Comparison of ENCODE assay signal across 9 cellular contexts in genomic region chr12:46402451-46402850, GRCh38. TPM values are rescaled to one million over a fixed set of nuclear protein-coding genes. Genes with fewer than 3 reads are reported as not detected.
DNase-seq lines count a peak whose midpoint lies in the region; ATAC-seq and TF ChIP-seq lines count a peak whose summit lies in the region.
"Had no signal": no experiment of that assay in that cellular context is flagged by ENCODE, and none has a peak within 500 bp of the region (broad histone marks: within the 10 kb centered on the region; RNA-seq: fewer than 3 reads in every experiment).

No MANE protein-coding gene starts in this region.

- H3K27ac ChIP-seq in IMR-90 (ENCODE audit: insufficient read depth, low read length) (peak overlapping the region; percentile 98), mammary epithelial cell (ENCODE audit: insufficient read depth, low read depth, low read length) (no peak overlapping the region), mesenchymal stem cell (ENCODE audit: low read length, poor library complexity, severe bottlenecking) (peak overlapping the region; percentile 72), upper lobe of right lung (peak overlapping the region; percentile 32)
- H3K27ac ChIP-seq: PC-9 had no signal

- peak overlapping the region; percentile 98 for H3K4ac ChIP-seq in IMR-90 (ENCODE audit: low read depth, low read length)
- H3K4ac ChIP-seq in mesenchymal stem cell (ENCODE audit: low read depth in 1 of 2, low read length in 2 of 2): peak overlapping the region in 1 of 2 experiments; percentile 30

- TF ChIP-seq CTCF in IMR-90 (conservative IDR thresholded peaks at IDR 0.05; ENCODE audit: low read depth, low read length) (no peak), mammary epithelial cell (conservative IDR thresholded peaks at IDR 0.05 in 1 of 2, IDR thresholded peaks at IDR 0.05 in 1 of 2; ENCODE audit: extremely low read depth in 1 of 2, insufficient read depth in 1 of 2, low read depth in 1 of 2, low read length in 2 of 2) (no peak), upper lobe of right lung (IDR thresholded peaks at IDR 0.05) (no peak)

- H3K14ac ChIP-seq in IMR-90 (replicated peaks; ENCODE audit: low read depth, low read length): peak overlapping the region; percentile 95; the same call in 1 of the 2 replicates
- no peak overlapping the region for H3K14ac ChIP-seq in mesenchymal stem cell (ENCODE audit: low read length in 2 of 2)

- H2AK9ac ChIP-seq in IMR-90 (replicated peaks; ENCODE audit: low read depth, low read length, poor library complexity): peak overlapping the region; percentile 60

- in situ Hi-C loops in IMR-90 (cut with MboI; ENCODE audit: low sequenced_read_pairs) (no loop called here), mammary epithelial cell (cut with MboI; ENCODE audit: low sequenced_read_pairs in 2 of 2) (no loop called here)

- POLR2A ChIA-PET in IMR-90 (lab: Charles Lee; ENCODE audit: unreplicated experiment): interaction anchor here (0.6 to 1.0 kb wide), 2 partner anchors 30 to 40 kb away, joined by 3 to 4 read pairs; no protein-coding TSS in a partner anchor

- H4K8ac ChIP-seq in IMR-90 (ENCODE audit: low read depth in 2 of 2, low read length in 2 of 2) (peak overlapping the region; percentile 46 to 85), mesenchymal stem cell (ENCODE audit: low read length) (no peak overlapping the region)

- peak overlapping the region; percentile 98 for H4K5ac ChIP-seq in IMR-90 (ENCODE audit: low read depth, low read length)

- H2AK5ac ChIP-seq in IMR-90 (ENCODE audit: low read depth, low read length) (peak overlapping the region; percentile 95), mesenchymal stem cell (ENCODE audit: low read length, severe bottlenecking) (peak overlapping the region; percentile 79)

- ATAC-seq in IMR-90 (ENCODE audit: low read depth): peak; percentile 60
- no peak for ATAC-seq in upper lobe of right lung
- no peak for ATAC-seq in HG03439 (IDR thresholded peaks at IDR 0.05; ENCODE audit: unreplicated experiment)
- ATAC-seq: stimulated activated naive CD8-positive, alpha-beta T cell treated with anti-CD3 and anti-CD28 coated beads, Interleukin-15, Interleukin-2, amounts not matched to agents 100 U/mL and 50 U/mL, for 24 hours had no signal

- peak overlapping the region; percentile 68 for H3K4me2 ChIP-seq in IMR-90 (ENCODE audit: low read depth, low read length)
- H3K4me2 ChIP-seq in mammary epithelial cell (ENCODE audit: insufficient read depth, low read depth, low read length): peak overlapping the region; percentile 53
- H3K4me2 ChIP-seq in mesenchymal stem cell (ENCODE audit: low read length, poor library complexity, severe bottlenecking): no peak overlapping the region
- H3K4me2 ChIP-seq: PC-9 had no signal

- no peak for TF ChIP-seq POLR2A in IMR-90 (IDR thresholded peaks at IDR 0.05; ENCODE audit: low read depth, low read length)

- peak; percentile 81 for DNase-seq in IMR-90
- peak; percentile 55 for DNase-seq in mammary epithelial cell
- DNase-seq in mesenchymal stem cell: peak; percentile 78
- no peak for DNase-seq in upper lobe of right lung
- no peak for DNase-seq in DMS 273 treated with DMSO at 0.1 percent for 48 hours (lab: John Stamatoyannopoulos, UW)
- DNase-seq in DMS 273 (lab: John Stamatoyannopoulos, UW; ENCODE audit: unreplicated experiment): no peak
- DNase-seq: PC-9; stimulated activated naive CD8-positive, alpha-beta T cell treated with anti-CD3 and anti-CD28 coated beads, Interleukin-15, Interleukin-2, amounts not matched to agents 100 U/mL and 50 U/mL, for 24 hours had no signal

- H3K9ac ChIP-seq in IMR-90 (ENCODE audit: low read depth, low read length) (peak overlapping the region; percentile 57; the same call in 1 of the 2 replicates), mammary epithelial cell (ENCODE audit: insufficient read depth, low read length) (no peak overlapping the region), mesenchymal stem cell (ENCODE audit: low read length) (peak overlapping the region; percentile 61)

- peak overlapping the region; percentile 90; the same call in 1 of the 2 replicates for H3K23ac ChIP-seq in IMR-90 (ENCODE audit: low read depth, low read length)
- H3K23ac ChIP-seq in mesenchymal stem cell (ENCODE audit: low read length in 2 of 2): no peak overlapping the region

- peak overlapping the region; percentile 95 for H3K18ac ChIP-seq in IMR-90 (ENCODE audit: low read depth, low read length)
- peak overlapping the region; percentile 44 to 50 for H3K18ac ChIP-seq in mesenchymal stem cell (ENCODE audit: low read depth in 1 of 2, low read length in 2 of 2)

- no peak overlapping the region for H3K4me3 ChIP-seq in IMR-90 (ENCODE audit: insufficient read depth, low read depth, low read length)
- H3K4me3 ChIP-seq in mammary epithelial cell (replicated peaks in 1 of 3; ENCODE audit: insufficient read depth in 1 of 3, low read depth in 2 of 3, low read length in 3 of 3): no peak overlapping the region
- peak overlapping the region in 1 of 2 experiments; percentile 41 for H3K4me3 ChIP-seq in mesenchymal stem cell (ENCODE audit: insufficient read depth in 1 of 2, low read depth in 1 of 2, low read length in 2 of 2)
- no peak overlapping the region for H3K4me3 ChIP-seq in upper lobe of right lung
- H3K4me3 ChIP-seq: PC-9 had no signal

- no peak overlapping the region for H2BK12ac ChIP-seq in mesenchymal stem cell (ENCODE audit: low read length in 2 of 2)

- H3K9me3 ChIP-seq in IMR-90 (ENCODE audit: control insufficient read depth, insufficient read depth, low read length): no peaks in the 10 kb centered on the region
- no peaks in the 10 kb centered on the region for H3K9me3 ChIP-seq in mammary epithelial cell (replicated peaks; ENCODE audit: insufficient read depth, low read length)
- no peaks in the 10 kb centered on the region for H3K9me3 ChIP-seq in mesenchymal stem cell (ENCODE audit: control insufficient read depth, low read length)
- no peaks in the 10 kb centered on the region for H3K9me3 ChIP-seq in upper lobe of right lung

- H3K56ac ChIP-seq in IMR-90 (ENCODE audit: extremely low read depth, insufficient read depth, low read length): peak overlapping the region; percentile 87

- peaks cover 19% of the 10 kb centered on the region for H3K9me1 ChIP-seq in IMR-90 (ENCODE audit: insufficient read depth, low read length)

- TF ChIP-seq RAD21 in IMR-90 (IDR thresholded peaks at IDR 0.05; ENCODE audit: low read length): 0 out of 2 replicates have a peak, but pooled peaks have one; percentile 5

- no peaks in the 10 kb centered on the region for H3K79me2 ChIP-seq in mammary epithelial cell (ENCODE audit: insufficient read depth, low read length)

- peak overlapping the region; percentile 98 for H2BK20ac ChIP-seq in IMR-90 (ENCODE audit: low read depth, low read length)

- intact Hi-C loops in IMR-90 (cut with micrococcal nuclease): loop anchor here (5.0 kb wide), 1 partner anchor 70 kb away; no protein-coding TSS in a partner anchor
- intact Hi-C loops in mammary epithelial cell (cut with micrococcal nuclease): no loop called here
- intact Hi-C loops in upper lobe of right lung (cut with DNase I): no loop called here

- BruUV-seq in IMR-90 (replicated peaks; lab: Mats Ljungman, UMichigan): no TSS peak
- BruUV-seq in mammary epithelial cell (replicated peaks; lab: Mats Ljungman, UMichigan): no TSS peak

- dilution Hi-C loops in IMR-90 (cut with HindIII; ENCODE audit: low sequenced_read_pairs, unreplicated experiment): no loop called here
- dilution Hi-C loops in mammary epithelial cell (cut with HindIII; ENCODE audit: low sequenced_read_pairs): no loop called here

- H2BK120ac ChIP-seq in IMR-90 (ENCODE audit: low read depth, low read length) (peak overlapping the region; percentile 97), mesenchymal stem cell (ENCODE audit: low read depth, low read length) (no peak overlapping the region)

- peaks cover 22% of the 10 kb centered on the region for H3K4me1 ChIP-seq in IMR-90 (ENCODE audit: control insufficient read depth, insufficient read depth, low read length)
- peaks cover 18% of the 10 kb centered on the region for H3K4me1 ChIP-seq in mammary epithelial cell (ENCODE audit: insufficient read depth, low read length)
- peaks cover 5% of the 10 kb centered on the region for H3K4me1 ChIP-seq in mesenchymal stem cell (ENCODE audit: control insufficient read depth, insufficient read depth, low read depth, low read length)
- peaks cover 7% of the 10 kb centered on the region for H3K4me1 ChIP-seq in upper lobe of right lung

- no CpG with 5 or more reads among the region's 2 CpGs for WGBS in IMR-90 (ENCODE audit: extremely low coverage in 2 of 2, insufficient read length in 1 of 2), 2 experiments
- WGBS in mammary epithelial cell (ENCODE audit: low coverage, missing lambda C conversion rate): 17% methylated on average over 2 of the region's 2 CpGs
- WGBS in mesenchymal stem cell: 0% methylated on average over 1 of the region's 2 CpGs

- H2BK15ac ChIP-seq in IMR-90 (ENCODE audit: low read depth, low read length): peak overlapping the region; percentile 88; the same call in 2 of the 3 replicates
- H2BK15ac ChIP-seq in mesenchymal stem cell (ENCODE audit: low read depth, poor library complexity, severe bottlenecking): no peak overlapping the region

- peak overlapping the region; percentile 82 for H4K91ac ChIP-seq in IMR-90 (ENCODE audit: insufficient read depth, low read depth, low read length)
- no peak overlapping the region for H4K91ac ChIP-seq in mesenchymal stem cell (ENCODE audit: low read length)

- H4K20me1 ChIP-seq in IMR-90 (ENCODE audit: insufficient read depth, low read length): no peaks in the 10 kb centered on the region
- H4K20me1 ChIP-seq in mammary epithelial cell (ENCODE audit: insufficient read depth, low read length): no peaks in the 10 kb centered on the region

- H2AFZ ChIP-seq in IMR-90 (replicated peaks; ENCODE audit: low read length, poor library complexity) (no peak overlapping the region), mammary epithelial cell (ENCODE audit: low read depth, low read length) (no peak overlapping the region), mesenchymal stem cell (ENCODE audit: low read depth, low read length) (no peak overlapping the region)
- H2AFZ ChIP-seq: PC-9 had no signal

- H3K79me1 ChIP-seq in IMR-90 (ENCODE audit: low read depth in 1 of 2, low read length in 2 of 2): peaks cover 16 to 29% of the 10 kb centered on the region in 2 experiments; a peak in 3 of 4 replicates
- peaks cover 2% of the 10 kb centered on the region for H3K79me1 ChIP-seq in mesenchymal stem cell (replicated peaks; ENCODE audit: low read length, poor library complexity, severe bottlenecking)

- H3K27me3 ChIP-seq in IMR-90 (ENCODE audit: control insufficient read depth, insufficient read depth, low read length) (no peaks in the 10 kb centered on the region), mammary epithelial cell (ENCODE audit: insufficient read depth, low read length) (no peaks in the 10 kb centered on the region), mesenchymal stem cell (ENCODE audit: control insufficient read depth in 1 of 2, insufficient read depth in 1 of 2, low read length in 2 of 2) (no peaks in the 10 kb centered on the region), upper lobe of right lung (no peaks in the 10 kb centered on the region)

- H3K36me3 ChIP-seq in IMR-90 (ENCODE audit: control insufficient read depth, insufficient read depth, low read length): no peaks in the 10 kb centered on the region
- no peaks in the 10 kb centered on the region for H3K36me3 ChIP-seq in mammary epithelial cell (ENCODE audit: insufficient read depth, low read length)
- H3K36me3 ChIP-seq in mesenchymal stem cell (ENCODE audit: control insufficient read depth in 1 of 2, insufficient read depth in 2 of 2, low read depth in 1 of 2, low read length in 2 of 2): no peaks in the 10 kb centered on the region
- no peaks in the 10 kb centered on the region for H3K36me3 ChIP-seq in upper lobe of right lung

- H2BK5ac ChIP-seq in IMR-90 (ENCODE audit: low read depth, low read length, poor library complexity, severe bottlenecking) (peak overlapping the region; percentile 98), mesenchymal stem cell (ENCODE audit: low read depth, low read length, poor library complexity, severe bottlenecking) (no peak overlapping the region)

- CTCF ChIA-PET in IMR-90 (lab: Yijun Ruan, JAX): interaction anchor here (0.6 to 1.7 kb wide), 2 partner anchors 11 to 896 kb away, joined by 3 to 4 read pairs; no protein-coding TSS in a partner anchor
- CTCF ChIA-PET in mammary epithelial cell (lab: Charles Lee; ENCODE audit: low non-redundant PET): no interaction called here

RNA-seq across cellular contexts. Expression of gene SLC38A2, which starts 29.9 kb away (rescaled TPM):
- total RNA-seq in IMR-90 (2012; rRNA removed) (881 and 1,389 TPM in 2 replicates), mammary epithelial cell (100 to 1,000 TPM; 774 to 995 TPM), upper lobe of right lung (343 TPM)
- polyA plus RNA-seq in IMR-90 (2012; rRNA removed) (213 and 313 TPM in 2 replicates), mammary epithelial cell (153 TPM)
- polyA plus RNA-seq in IMR-90 (2012; cell fraction: cytosol; rRNA removed): 33.9 and 129 TPM in 2 replicates
- 118 and 947 TPM in 2 replicates for polyA plus RNA-seq in IMR-90 (2012; cell fraction: nucleus; rRNA removed; ENCODE audit: low replicate concordance)
- polyA minus RNA-seq in mammary epithelial cell: 348 TPM
- polyA plus RNA-seq in mesenchymal stem cell (2013, experiment 1 of 2): 438 TPM
- polyA plus RNA-seq in mesenchymal stem cell (2013, experiment 2 of 2): 429 TPM

Comparison
In these comparisons a context has a peak if more than half of its experiments do, and no peak if none do; other contexts are left out.
1. DNase-seq: peak in IMR-90 (single experiment), mammary epithelial cell (single experiment) and mesenchymal stem cell (single experiment); none in upper lobe of right lung (single experiment), DMS 273 treated with DMSO at 0.1 percent for 48 hours (single experiment) and DMS 273 (single experiment).